23 cellular contexts compared by ENCODE assay signal in genomic region chr1:3931310-3931700, GRCh38.
"Had no signal": no experiment of that assay in that cellular context is flagged by ENCODE, and none has a peak within 500 bp of the region (broad histone marks: within the 10 kb centered on the region; RNA-seq: fewer than 3 reads in every experiment).

No MANE protein-coding gene starts in this region.

- H3K9me3 ChIP-seq: lower lobe of right lung, ovary, sigmoid colon, testis, thyroid gland, transverse colon, upper lobe of left lung had no signal

- H3K27ac ChIP-seq: heart right ventricle, hepatocyte, left lung, lower lobe of right lung, ovary, sigmoid colon, spleen, testis, thyroid gland, transverse colon, upper lobe of left lung had no signal

- H3K9me3 Mint-ChIP-seq: stimulated activated effector memory CD8-positive, alpha-beta T cell treated with anti-CD3 and anti-CD28 coated beads, Interleukin-12 subunit alpha, Interleukin-12 subunit beta, amount 100 ng/mL, for 72 hours had no signal

- H3K4me3 Mint-ChIP-seq: naive thymus-derived CD8-positive, alpha-beta T cell; stimulated activated effector memory CD8-positive, alpha-beta T cell treated with anti-CD3 and anti-CD28 coated beads, Interleukin-12 subunit alpha, Interleukin-12 subunit beta, amount 100 ng/mL, for 72 hours; stimulated activated naive CD8-positive, alpha-beta T cell treated with anti-CD3 and anti-CD28 coated beads, Interleukin-15, Interleukin-2, amounts not matched to agents 100 ng/mL and 50 ng/mL, for 24 hours had no signal

- H3K27ac Mint-ChIP-seq: stimulated activated effector memory CD8-positive, alpha-beta T cell treated with anti-CD3 and anti-CD28 coated beads, Interleukin-12 subunit alpha, Interleukin-12 subunit beta, amount 100 ng/mL, for 72 hours; stimulated activated naive CD8-positive, alpha-beta T cell treated with anti-CD3 and anti-CD28 coated beads, Interleukin-15, Interleukin-2, amounts not matched to agents 100 ng/mL and 50 ng/mL, for 24 hours had no signal

- ATAC-seq: heart right ventricle; left colon; left lung; lower lobe of right lung; naive thymus-derived CD8-positive, alpha-beta T cell; right cardiac atrium; stimulated activated effector memory CD8-positive, alpha-beta T cell treated with anti-CD3 and anti-CD28 coated beads, Interleukin-12 subunit alpha, Interleukin-12 subunit beta, amount 100 ng/mL, for 72 hours had no signal

- DNase-seq: heart right ventricle; islet precursor cell; kidney glomerular epithelial cell; left colon; left lung; lower lobe of right lung; mammary epithelial cell; mesenchymal stem cell; naive thymus-derived CD8-positive, alpha-beta T cell; ovary; right cardiac atrium; sigmoid colon; small intestine; spleen; stimulated activated CD4-positive, alpha-beta T cell treated with anti-CD3 and anti-CD28 coated beads, Interleukin-4, amount 100 ng/mL, for 24 hours; stimulated activated naive CD4-positive, alpha-beta T cell; testis; thyroid gland; transverse colon; upper lobe of left lung had no signal

- H3K4me1 ChIP-seq: heart right ventricle, left lung, lower lobe of right lung, sigmoid colon, spleen, testis, thyroid gland, transverse colon, upper lobe of left lung had no signal

- H3K36me3 ChIP-seq: heart right ventricle, left lung, lower lobe of right lung, ovary, sigmoid colon, spleen, thyroid gland, transverse colon, upper lobe of left lung had no signal

- H3K4me3 ChIP-seq: heart right ventricle, hepatocyte, left lung, lower lobe of right lung, ovary, sigmoid colon, spleen, testis, thyroid gland, transverse colon, upper lobe of left lung had no signal

- H3K36me3 Mint-ChIP-seq: naive thymus-derived CD8-positive, alpha-beta T cell; stimulated activated effector memory CD8-positive, alpha-beta T cell treated with anti-CD3 and anti-CD28 coated beads, Interleukin-12 subunit alpha, Interleukin-12 subunit beta, amount 100 ng/mL, for 72 hours had no signal

- H3K27me3 ChIP-seq: ovary, testis, thyroid gland, upper lobe of left lung had no signal
